ENCODE assay signal across 28 cellular contexts in the genomic region with DNA sequence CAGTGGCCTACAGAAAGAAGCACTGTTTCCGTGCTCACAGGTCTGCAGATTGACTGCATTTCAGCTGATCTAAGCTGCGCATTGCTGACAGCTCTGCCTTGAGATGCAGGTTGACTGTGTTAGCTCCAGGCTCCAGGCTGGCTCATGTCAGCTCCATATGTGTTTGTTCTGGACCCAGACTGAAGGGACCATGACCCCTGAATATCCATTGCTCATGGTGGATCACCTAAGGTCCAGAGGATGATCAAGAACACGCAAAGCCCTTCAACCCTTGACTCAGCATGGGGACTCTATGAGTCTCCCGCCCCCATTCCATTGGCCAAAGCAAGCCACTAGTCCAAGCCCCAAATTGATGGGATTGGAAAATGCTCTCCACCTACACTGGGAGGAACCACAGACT.
"Had no signal": no experiment of that assay in that cellular context is flagged by ENCODE, and none has a peak within 500 bp of the region (broad histone marks: within the 10 kb centered on the region; RNA-seq: fewer than 3 reads in every experiment).

No MANE protein-coding gene starts in this region.

- H3K9me3 Mint-ChIP-seq: stimulated activated effector memory CD8-positive, alpha-beta T cell treated with anti-CD3 and anti-CD28 coated beads, Interleukin-12 subunit alpha, Interleukin-12 subunit beta, amount 100 ng/mL, for 72 hours; stimulated activated memory B cell treated with anti-CD40 and anti-IgM and Interleukin-4, amounts not matched to agents 10 μg/mL and 1 μg/mL and 100 μg/mL, for 72 hours; stimulated activated naive CD8-positive, alpha-beta T cell treated with anti-CD3 and anti-CD28 coated beads, Interleukin-15, amount 100 ng/mL, for 72 hours; stimulated activated naive CD8-positive, alpha-beta T cell treated with anti-CD3 and anti-CD28 coated beads, Interleukin-15, Interleukin-2, amounts not matched to agents 100 ng/mL and 50 ng/mL, for 24 hours had no signal

- DNase-seq: stimulated activated CD4-positive, alpha-beta T cell treated with anti-CD3 and anti-CD28 coated beads, Interleukin-2, amount 100 ng/mL, for 48 hours; stimulated activated CD4-positive, alpha-beta T cell treated with anti-CD3 and anti-CD28 coated beads, Interleukin-4, amount 100 ng/mL, for 1 hour; stimulated activated CD4-positive, alpha-beta T cell treated with anti-CD3 and anti-CD28 coated beads, Interleukin-4, amount 100 ng/mL, for 24 hours; stimulated activated CD4-positive, alpha-beta T cell treated with anti-CD3 and anti-CD28 coated beads, Interleukin-4, amount 100 ng/mL, for 4 hours; stimulated activated CD8-positive, alpha-beta memory T cell treated with anti-CD3 and anti-CD28 coated beads, Interleukin-4, amount 100 ng/mL, for 48 hours; stimulated activated naive B cell treated with anti-CD40 and anti-IgM and Interleukin-4, amounts not matched to agents 10 μg/mL and 1 μg/mL and 100 μg/mL, for 72 hours; stimulated activated naive CD4-positive, alpha-beta T cell; stimulated activated naive CD4-positive, alpha-beta T cell treated with Interleukin-2 at 50 U/mL for 16 hours; stimulated activated naive CD8-positive, alpha-beta T cell treated with anti-CD3 and anti-CD28 coated beads, Interleukin-15, amount 100 ng/mL, for 72 hours; stimulated activated naive CD8-positive, alpha-beta T cell treated with anti-CD3 and anti-CD28 coated beads, Interleukin-15, Interleukin-2, amounts not matched to agents 100 U/mL and 50 U/mL, for 24 hours; stomach; substantia nigra; testis; thyroid gland; tibial artery; transverse colon; trophoblast cell; upper lobe of left lung; upper lobe of right lung; uterus had no signal

- ATAC-seq: stimulated activated effector memory CD8-positive, alpha-beta T cell treated with anti-CD3 and anti-CD28 coated beads, Interleukin-12 subunit alpha, Interleukin-12 subunit beta, amount 100 ng/mL, for 72 hours; stimulated activated memory B cell treated with anti-CD40 and anti-IgM and Interleukin-4, amounts not matched to agents 10 μg/mL and 1 μg/mL and 100 μg/mL, for 72 hours; stimulated activated naive B cell treated with anti-CD40 and anti-IgM and Interleukin-4, amounts not matched to agents 10 μg/mL and 1 μg/mL and 100 μg/mL, for 72 hours; stimulated activated naive CD8-positive, alpha-beta T cell treated with anti-CD3 and anti-CD28 coated beads, Interleukin-15, amount 100 ng/mL, for 72 hours; stimulated activated naive CD8-positive, alpha-beta T cell treated with anti-CD3 and anti-CD28 coated beads, Interleukin-15, Interleukin-2, amounts not matched to agents 100 U/mL and 50 U/mL, for 24 hours; upper lobe of right lung had no signal

- H3K4me1 ChIP-seq: stomach, suprapubic skin, testis, thyroid gland, tibial artery, tibial nerve, transverse colon, upper lobe of left lung, upper lobe of right lung, uterus, vagina had no signal

- H3K36me3 Mint-ChIP-seq: stimulated activated effector memory CD8-positive, alpha-beta T cell treated with anti-CD3 and anti-CD28 coated beads, Interleukin-12 subunit alpha, Interleukin-12 subunit beta, amount 100 ng/mL, for 72 hours; stimulated activated memory B cell treated with anti-CD40 and anti-IgM and Interleukin-4, amounts not matched to agents 10 μg/mL and 1 μg/mL and 100 μg/mL, for 72 hours; stimulated activated naive B cell treated with anti-CD40 and anti-IgM and Interleukin-4, amounts not matched to agents 10 μg/mL and 1 μg/mL and 100 μg/mL, for 72 hours; type B pancreatic cell had no signal

- H3K4me3 Mint-ChIP-seq: stimulated activated effector memory CD8-positive, alpha-beta T cell treated with anti-CD3 and anti-CD28 coated beads, Interleukin-12 subunit alpha, Interleukin-12 subunit beta, amount 100 ng/mL, for 72 hours; stimulated activated memory B cell treated with anti-CD40 and anti-IgM and Interleukin-4, amounts not matched to agents 10 μg/mL and 1 μg/mL and 100 μg/mL, for 72 hours; stimulated activated naive B cell treated with anti-CD40 and anti-IgM and Interleukin-4, amounts not matched to agents 10 μg/mL and 1 μg/mL and 100 μg/mL, for 72 hours; stimulated activated naive CD8-positive, alpha-beta T cell treated with anti-CD3 and anti-CD28 coated beads, Interleukin-15, amount 100 ng/mL, for 72 hours; stimulated activated naive CD8-positive, alpha-beta T cell treated with anti-CD3 and anti-CD28 coated beads, Interleukin-15, Interleukin-2, amounts not matched to agents 100 ng/mL and 50 ng/mL, for 24 hours; type B pancreatic cell had no signal

- H3K4me1 Mint-ChIP-seq: stimulated activated effector memory CD8-positive, alpha-beta T cell treated with anti-CD3 and anti-CD28 coated beads, Interleukin-12 subunit alpha, Interleukin-12 subunit beta, amount 100 ng/mL, for 72 hours; stimulated activated memory B cell treated with anti-CD40 and anti-IgM and Interleukin-4, amounts not matched to agents 10 μg/mL and 1 μg/mL and 100 μg/mL, for 72 hours; stimulated activated naive B cell treated with anti-CD40 and anti-IgM and Interleukin-4, amounts not matched to agents 10 μg/mL and 1 μg/mL and 100 μg/mL, for 72 hours; stimulated activated naive CD8-positive, alpha-beta T cell treated with anti-CD3 and anti-CD28 coated beads, Interleukin-15, amount 100 ng/mL, for 72 hours had no signal

- H3K27ac ChIP-seq: stomach, suprapubic skin, testis, thoracic aorta, thyroid gland, tibial artery, tibial nerve, transverse colon, upper lobe of left lung, upper lobe of right lung, uterus, vagina had no signal

- H3K27me3 ChIP-seq: stomach, suprapubic skin, testis, thyroid gland, tibial nerve, transverse colon, upper lobe of left lung, upper lobe of right lung, uterus, vagina had no signal

- H3K27ac Mint-ChIP-seq: stimulated activated effector memory CD8-positive, alpha-beta T cell treated with anti-CD3 and anti-CD28 coated beads, Interleukin-12 subunit alpha, Interleukin-12 subunit beta, amount 100 ng/mL, for 72 hours; stimulated activated memory B cell treated with anti-CD40 and anti-IgM and Interleukin-4, amounts not matched to agents 10 μg/mL and 1 μg/mL and 100 μg/mL, for 72 hours; stimulated activated naive B cell treated with anti-CD40 and anti-IgM and Interleukin-4, amounts not matched to agents 10 μg/mL and 1 μg/mL and 100 μg/mL, for 72 hours; stimulated activated naive CD8-positive, alpha-beta T cell treated with anti-CD3 and anti-CD28 coated beads, Interleukin-15, amount 100 ng/mL, for 72 hours; stimulated activated naive CD8-positive, alpha-beta T cell treated with anti-CD3 and anti-CD28 coated beads, Interleukin-15, Interleukin-2, amounts not matched to agents 100 ng/mL and 50 ng/mL, for 24 hours; type B pancreatic cell had no signal

- H3K4me3 ChIP-seq: stomach, suprapubic skin, testis, thoracic aorta, thyroid gland, tibial artery, tibial nerve, transverse colon, upper lobe of left lung, upper lobe of right lung, uterus, vagina had no signal

- H3K9me3 ChIP-seq: stomach, suprapubic skin, testis, thoracic aorta, thyroid gland, tibial artery, tibial nerve, transverse colon, upper lobe of left lung, upper lobe of right lung, uterus, vagina had no signal

- H3K36me3 ChIP-seq: stomach, suprapubic skin, thoracic aorta, thyroid gland, tibial artery, tibial nerve, transverse colon, upper lobe of left lung, upper lobe of right lung, uterus, vagina had no signal
